In genomic region chr7:2621948-2622640, GRCh38 we compare ENCODE assay signal across 12 cellular contexts. TPM values are rescaled to one million over a fixed set of nuclear protein-coding genes. Genes with fewer than 3 reads are reported as not detected.
DNase-seq lines count a peak whose midpoint lies in the region; TF ChIP-seq lines count a peak whose summit lies in the region.
"Had no signal": no experiment of that assay in that cellular context is flagged by ENCODE, and none has a peak within 500 bp of the region (broad histone marks: within the 10 kb centered on the region; RNA-seq: fewer than 3 reads in every experiment).

No MANE protein-coding gene starts in this region.

- intact Hi-C loops in posterior vena cava (cut with DNase I): no loop called here

- no peak for TF ChIP-seq CTCF in smooth muscle cell (IDR thresholded peaks at IDR 0.05; ENCODE audit: borderline replicate concordance, insufficient read depth, poor library complexity, severe bottlenecking)

- H3K27ac ChIP-seq in iPS-18a (ENCODE audit: low read length) (peak overlapping the region; percentile 42), smooth muscle cell (ENCODE audit: low read depth) (no peak overlapping the region)

- H3K36me3 ChIP-seq in iPS-18a (ENCODE audit: control insufficient read depth, low read depth, low read length): no peaks in the 10 kb centered on the region
- no peaks in the 10 kb centered on the region for H3K36me3 ChIP-seq in smooth muscle cell (ENCODE audit: low read depth)
- H3K36me3 ChIP-seq: transverse colon had no signal

- 54% methylated on average over 12 of the region's 12 CpGs for WGBS in smooth muscle cell (ENCODE audit: low lambda C conversion rate)

- H2AFZ ChIP-seq in smooth muscle cell (ENCODE audit: low read depth): no peak overlapping the region

- H3K4me3 ChIP-seq in iPS-18a (ENCODE audit: low read length): no peak overlapping the region
- no peak overlapping the region for H3K4me3 ChIP-seq in smooth muscle cell
- H3K4me3 ChIP-seq: GM12878, transverse colon had no signal

- H3K79me2 ChIP-seq in smooth muscle cell (ENCODE audit: low read depth): no peaks in the 10 kb centered on the region

- DNase-seq in SHP77 (lab: John Stamatoyannopoulos, UW): peak; percentile 30 to 54
- DNase-seq in SHP77 treated with DMSO at 0.1 percent for 48 hours (lab: John Stamatoyannopoulos, UW): no peak
- DNase-seq in SK-N-DZ (ENCODE audit: low spot score): peak; percentile 75
- DNase-seq in smooth muscle cell (lab: John Stamatoyannopoulos, UW; ENCODE audit: unreplicated experiment): peak; percentile 15
- no peak for DNase-seq in NAMALWA (ENCODE audit: low spot score)
- DNase-seq in posterior vena cava (ENCODE audit: low spot score): no peak
- DNase-seq in NCI-H128 (lab: John Stamatoyannopoulos, UW; ENCODE audit: unreplicated experiment): no peak
- DNase-seq: activated CD4-positive, alpha-beta T cell treated with anti-CD3 and anti-CD28 coated beads for 1 hour; DMS79; transverse colon had no signal

- peaks cover 20% of the 10 kb centered on the region for H3K4me1 ChIP-seq in iPS-18a (ENCODE audit: control insufficient read depth, low read depth, low read length)
- peaks cover 15% of the 10 kb centered on the region for H3K4me1 ChIP-seq in smooth muscle cell (ENCODE audit: low read depth)

- H3K9me3 ChIP-seq in iPS-18a (ENCODE audit: control insufficient read depth, low read depth, low read length): no peaks in the 10 kb centered on the region
- H3K9me3 ChIP-seq in smooth muscle cell (replicated peaks; ENCODE audit: low read depth): no peaks in the 10 kb centered on the region
- H3K9me3 ChIP-seq: transverse colon had no signal

- H3K9ac ChIP-seq in iPS-18a (ENCODE audit: low read length) (no peak overlapping the region), smooth muscle cell (ENCODE audit: low read depth) (no peak overlapping the region)

- peaks cover 7% of the 10 kb centered on the region for H3F3A ChIP-seq in smooth muscle cell (ENCODE audit: low read depth)

- H4K20me1 ChIP-seq in smooth muscle cell (ENCODE audit: low read depth): no peaks in the 10 kb centered on the region

- H3K27me3 ChIP-seq in iPS-18a (ENCODE audit: control insufficient read depth, insufficient read depth, low read length) (no peaks in the 10 kb centered on the region), smooth muscle cell (ENCODE audit: low read depth) (no peaks in the 10 kb centered on the region)
- H3K27me3 ChIP-seq: transverse colon had no signal

- H3K4me2 ChIP-seq in smooth muscle cell: peak overlapping the region; percentile 8

RNA-seq across cellular contexts. Expression of gene TTYH3, which starts 9.7 kb away (rescaled TPM):
- polyA plus RNA-seq in SK-N-DZ (2014; cell fraction: cytosol; rRNA removed): 29.1 and 30.3 TPM in 2 replicates
- polyA plus RNA-seq in SK-N-DZ (2014; cell fraction: nucleus; rRNA removed): 37.3 and 64.0 TPM in 2 replicates
- total RNA-seq in smooth muscle cell (42.9 and 51.5 TPM in 2 replicates), posterior vena cava (10 to 100 TPM; 50.1 to 51.6 TPM)
- 153 and 179 TPM in 2 replicates for polyA plus RNA-seq in smooth muscle cell

Comparison
In these comparisons a context has a peak if more than half of its experiments do, and no peak if none do; other contexts are left out.
1. DNase-seq: peak in SHP77 (2 of 2), SK-N-DZ (single experiment) and smooth muscle cell (single experiment); none in SHP77 treated with DMSO at 0.1 percent for 48 hours (single experiment), NAMALWA (single experiment), posterior vena cava (single experiment) and NCI-H128 (single experiment).